ENCODE assay signal across 1 cellular context in genomic region chr16:8621572-8622314, GRCh38.
TF ChIP-seq lines count a peak whose summit lies in the region.

A gene with protein sequence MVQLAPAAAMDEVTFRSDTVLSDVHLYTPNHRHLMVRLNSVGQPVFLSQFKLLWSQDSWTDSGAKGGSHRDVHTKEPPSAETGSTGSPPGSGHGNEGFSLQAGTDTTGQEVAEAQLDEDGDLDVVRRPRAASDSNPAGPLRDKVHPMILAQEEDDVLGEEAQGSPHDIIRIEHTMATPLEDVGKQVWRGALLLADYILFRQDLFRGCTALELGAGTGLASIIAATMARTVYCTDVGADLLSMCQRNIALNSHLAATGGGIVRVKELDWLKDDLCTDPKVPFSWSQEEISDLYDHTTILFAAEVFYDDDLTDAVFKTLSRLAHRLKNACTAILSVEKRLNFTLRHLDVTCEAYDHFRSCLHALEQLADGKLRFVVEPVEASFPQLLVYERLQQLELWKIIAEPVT (plus strand): TSS chr16:8621698. CDS start chr16:8625666, 3,968 bp downstream.

TF ChIP-seq in HepG2, 621 proteins besides CTCF, POLR2A, EP300 and RAD21 (continued from another document and continues in another):
- TF ChIP-seq JUNB (CRISPR knock-in tag; IDR thresholded peaks at IDR 0.05; ENCODE audit: borderline replicate concordance) (no peak), ZNF329 (CRISPR knock-in tag; IDR thresholded peaks at IDR 0.05; ENCODE audit: low read depth) (peak; percentile 61), ZNF543 (CRISPR knock-in tag; IDR thresholded peaks at IDR 0.05) (no peak), ZNF614 (CRISPR knock-in tag; IDR thresholded peaks at IDR 0.05; ENCODE audit: borderline replicate concordance) (peak; percentile 20; the same call in 1 of the 2 replicates), KMT2A (CRISPR knock-in tag; IDR thresholded peaks at IDR 0.05) (peak; percentile 94), ZNF891 (CRISPR knock-in tag; IDR thresholded peaks at IDR 0.05) (peak; percentile 98), EEA1 (CRISPR knock-in tag; IDR thresholded peaks at IDR 0.05; ENCODE audit: borderline replicate concordance) (peak; percentile 94; the same call in 1 of the 2 replicates), HNF1B (CRISPR knock-in tag; IDR thresholded peaks at IDR 0.05) (peak; percentile 52; the same call in 1 of the 2 replicates), ZNF143 (CRISPR knock-in tag; IDR thresholded peaks at IDR 0.05) (0 out of 2 replicates have a peak, but pooled peaks have one; percentile 45), JUN (CRISPR knock-in tag; IDR thresholded peaks at IDR 0.05) (no peak), MXD3 (CRISPR knock-in tag; IDR thresholded peaks at IDR 0.05) (peak; percentile 85), ZNF792 (CRISPR knock-in tag; IDR thresholded peaks at IDR 0.05) (peak; percentile 44; the same call in 1 of the 2 replicates), ZNF570 (CRISPR knock-in tag; IDR thresholded peaks at IDR 0.05; ENCODE audit: borderline replicate concordance) (no peak), GABPB1 (CRISPR knock-in tag; IDR thresholded peaks at IDR 0.05) (peak; percentile 83), ZBTB14 (CRISPR knock-in tag; IDR thresholded peaks at IDR 0.05) (no peak), ZNF33A (CRISPR knock-in tag; IDR thresholded peaks at IDR 0.05; ENCODE audit: borderline replicate concordance) (no peak), SNAPC4 (CRISPR knock-in tag; IDR thresholded peaks at IDR 0.05) (no peak), PITX1 (CRISPR knock-in tag; IDR thresholded peaks at IDR 0.05) (peak; percentile 78; the same call in 1 of the 2 replicates), PAWR (CRISPR knock-in tag; IDR thresholded peaks at IDR 0.05; ENCODE audit: borderline replicate concordance) (no peak), ZKSCAN5 (CRISPR knock-in tag; IDR thresholded peaks at IDR 0.05) (0 out of 2 replicates have a peak, but pooled peaks have one; percentile 19), TEAD2 (CRISPR knock-in tag; IDR thresholded peaks at IDR 0.05) (no peak; the same call in 1 of the 2 replicates), ZNF607 (CRISPR knock-in tag; IDR thresholded peaks at IDR 0.05; ENCODE audit: borderline replicate concordance) (peak; percentile 93), ZSCAN31 (CRISPR knock-in tag; IDR thresholded peaks at IDR 0.05; ENCODE audit: low read depth) (peak; percentile 93), FOXO4 (CRISPR knock-in tag; conservative IDR thresholded peaks at IDR 0.05) (no peak), MTF1 (CRISPR knock-in tag; IDR thresholded peaks at IDR 0.05) (peak; percentile 80; the same call in 1 of the 2 replicates), SALL2 (CRISPR knock-in tag; IDR thresholded peaks at IDR 0.05) (peak; percentile 79), ZNF512B (CRISPR knock-in tag; IDR thresholded peaks at IDR 0.05; ENCODE audit: borderline replicate concordance) (no peak), HOXA3 (CRISPR knock-in tag; IDR thresholded peaks at IDR 0.05) (peak; percentile 77), ZBTB1 (CRISPR knock-in tag; IDR thresholded peaks at IDR 0.05; ENCODE audit: borderline replicate concordance) (no peak), SRY (CRISPR knock-in tag; IDR thresholded peaks at IDR 0.05) (peak; percentile 91), YEATS4 (CRISPR knock-in tag; IDR thresholded peaks at IDR 0.05; ENCODE audit: borderline replicate concordance) (peak; percentile 87), ZNF883 (CRISPR knock-in tag; IDR thresholded peaks at IDR 0.05; ENCODE audit: not compliant biosample characterization) (peak; percentile 94), ZNF547 (CRISPR knock-in tag; IDR thresholded peaks at IDR 0.05) (peak; percentile 80), ZNF598 (CRISPR knock-in tag; IDR thresholded peaks at IDR 0.05; ENCODE audit: borderline replicate concordance) (peak; percentile 94; the same call in 1 of the 2 replicates), CENPT (CRISPR knock-in tag; IDR thresholded peaks at IDR 0.05; ENCODE audit: low read depth) (no peak), TFE3 (CRISPR knock-in tag; IDR thresholded peaks at IDR 0.05) (peak; percentile 63; the same call in 1 of the 2 replicates), ZIK1 (CRISPR knock-in tag; IDR thresholded peaks at IDR 0.05; ENCODE audit: borderline replicate concordance, low read depth) (peak; percentile 90; the same call in 1 of the 2 replicates), ZNF136 (CRISPR knock-in tag; IDR thresholded peaks at IDR 0.05; ENCODE audit: low read depth) (0 out of 2 replicates have a peak, but pooled peaks have one; percentile 47)
- TF ChIP-seq, protein P1, sequence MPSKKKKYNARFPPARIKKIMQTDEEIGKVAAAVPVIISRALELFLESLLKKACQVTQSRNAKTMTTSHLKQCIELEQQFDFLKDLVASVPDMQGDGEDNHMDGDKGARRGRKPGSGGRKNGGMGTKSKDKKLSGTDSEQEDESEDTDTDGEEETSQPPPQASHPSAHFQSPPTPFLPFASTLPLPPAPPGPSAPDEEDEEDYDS (CRISPR knock-in tag; IDR thresholded peaks at IDR 0.05): peak; percentile 94
- TF ChIP-seq, protein P2, sequence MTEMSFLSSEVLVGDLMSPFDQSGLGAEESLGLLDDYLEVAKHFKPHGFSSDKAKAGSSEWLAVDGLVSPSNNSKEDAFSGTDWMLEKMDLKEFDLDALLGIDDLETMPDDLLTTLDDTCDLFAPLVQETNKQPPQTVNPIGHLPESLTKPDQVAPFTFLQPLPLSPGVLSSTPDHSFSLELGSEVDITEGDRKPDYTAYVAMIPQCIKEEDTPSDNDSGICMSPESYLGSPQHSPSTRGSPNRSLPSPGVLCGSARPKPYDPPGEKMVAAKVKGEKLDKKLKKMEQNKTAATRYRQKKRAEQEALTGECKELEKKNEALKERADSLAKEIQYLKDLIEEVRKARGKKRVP (CRISPR knock-in tag; IDR thresholded peaks at IDR 0.05): no peak
- TF ChIP-seq, protein P3, sequence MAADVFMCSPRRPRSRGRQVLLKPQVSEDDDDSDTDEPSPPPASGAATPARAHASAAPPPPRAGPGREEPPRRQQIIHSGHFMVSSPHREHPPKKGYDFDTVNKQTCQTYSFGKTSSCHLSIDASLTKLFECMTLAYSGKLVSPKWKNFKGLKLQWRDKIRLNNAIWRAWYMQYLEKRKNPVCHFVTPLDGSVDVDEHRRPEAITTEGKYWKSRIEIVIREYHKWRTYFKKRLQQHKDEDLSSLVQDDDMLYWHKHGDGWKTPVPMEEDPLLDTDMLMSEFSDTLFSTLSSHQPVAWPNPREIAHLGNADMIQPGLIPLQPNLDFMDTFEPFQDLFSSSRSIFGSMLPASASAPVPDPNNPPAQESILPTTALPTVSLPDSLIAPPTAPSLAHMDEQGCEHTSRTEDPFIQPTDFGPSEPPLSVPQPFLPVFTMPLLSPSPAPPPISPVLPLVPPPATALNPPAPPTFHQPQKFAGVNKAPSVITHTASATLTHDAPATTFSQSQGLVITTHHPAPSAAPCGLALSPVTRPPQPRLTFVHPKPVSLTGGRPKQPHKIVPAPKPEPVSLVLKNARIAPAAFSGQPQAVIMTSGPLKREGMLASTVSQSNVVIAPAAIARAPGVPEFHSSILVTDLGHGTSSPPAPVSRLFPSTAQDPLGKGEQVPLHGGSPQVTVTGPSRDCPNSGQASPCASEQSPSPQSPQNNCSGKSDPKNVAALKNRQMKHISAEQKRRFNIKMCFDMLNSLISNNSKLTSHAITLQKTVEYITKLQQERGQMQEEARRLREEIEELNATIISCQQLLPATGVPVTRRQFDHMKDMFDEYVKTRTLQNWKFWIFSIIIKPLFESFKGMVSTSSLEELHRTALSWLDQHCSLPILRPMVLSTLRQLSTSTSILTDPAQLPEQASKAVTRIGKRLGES (CRISPR knock-in tag; IDR thresholded peaks at IDR 0.05; ENCODE audit: borderline replicate concordance): 0 out of 2 replicates have a peak, but pooled peaks have one; percentile 66
